In genomic region chr10:121405096-121405495, GRCh38 we compare ENCODE assay signal across 21 cellular contexts.
"Had no signal": no experiment of that assay in that cellular context is flagged by ENCODE, and none has a peak within 500 bp of the region (broad histone marks: within the 10 kb centered on the region; RNA-seq: fewer than 3 reads in every experiment).

No MANE protein-coding gene starts in this region.

- H3K36me3 ChIP-seq: cardiac muscle cell, tibial nerve had no signal

- ATAC-seq: foreskin keratinocyte; left lobe of liver; stimulated activated naive CD8-positive, alpha-beta T cell treated with anti-CD3 and anti-CD28 coated beads, Interleukin-15, Interleukin-2, amounts not matched to agents 100 U/mL and 50 U/mL, for 24 hours; T-helper 17 cell had no signal

- H3K27me3 Mint-ChIP-seq: activated B cell treated with CpG ODN at 0.5 μM for 24 hours; activated CD4-positive, alpha-beta memory T cell treated with anti-CD3 and anti-CD28 coated beads for 36 hours; activated naive CD4-positive, alpha-beta T cell treated with anti-CD3 and anti-CD28 coated beads, Interleukin-2, amount 10 ng/mL, durations not matched to agents 7 days and 5 days; dendritic cell treated with granulocyte-macrophage colony-stimulating factor and Interleukin-4, amounts not matched to agents 40 ng/mL and 50 ng/mL, for 4 days; T-helper 17 cell had no signal

- H3K4me3 ChIP-seq: cardiac muscle cell, tibial nerve had no signal

- H3K36me3 Mint-ChIP-seq: activated CD4-positive, alpha-beta memory T cell treated with anti-CD3 and anti-CD28 coated beads for 36 hours; activated naive CD4-positive, alpha-beta T cell treated with anti-CD3 and anti-CD28 coated beads, Interleukin-2, amount 10 ng/mL, durations not matched to agents 7 days and 5 days had no signal

- H3K4me1 Mint-ChIP-seq: activated B cell treated with CpG ODN at 0.5 μM for 24 hours; activated naive CD4-positive, alpha-beta T cell treated with anti-CD3 and anti-CD28 coated beads, Interleukin-2, amount 10 ng/mL, durations not matched to agents 7 days and 5 days; T-helper 17 cell had no signal

- H3K4me3 Mint-ChIP-seq: activated B cell treated with CpG ODN at 0.5 μM for 24 hours; activated CD4-positive, alpha-beta memory T cell treated with anti-CD3 and anti-CD28 coated beads for 36 hours; activated naive CD4-positive, alpha-beta T cell treated with anti-CD3 and anti-CD28 coated beads, Interleukin-2, amount 10 ng/mL, durations not matched to agents 7 days and 5 days; dendritic cell treated with granulocyte-macrophage colony-stimulating factor and Interleukin-4, amounts not matched to agents 40 ng/mL and 50 ng/mL, for 4 days; nephron; T-helper 17 cell had no signal

- FAIRE-seq: endometrium, kidney had no signal

- H3K4me1 ChIP-seq: tibial nerve had no signal

- DNase-seq: activated B cell treated with CpG ODN at 0.5 μM for 24 hours; activated CD4-positive, alpha-beta memory T cell treated with anti-CD3 and anti-CD28 coated beads for 36 hours; activated CD4-positive, alpha-beta T cell treated with anti-CD3 and anti-CD28 coated beads for 48 hours; activated effector memory CD4-positive, alpha-beta T cell treated with Interleukin-2 at 50 U/mL for 16 hours; activated naive CD4-positive, alpha-beta T cell treated with anti-CD3 and anti-CD28 coated beads, Interleukin-2, amount 10 ng/mL, durations not matched to agents 7 days and 5 days; activated T-cell treated with anti-CD3 and anti-CD28 coated beads, Interleukin-2, amount 50 U/mL, for 48 hours; effector CD4-positive, alpha-beta T cell; foreskin keratinocyte; kidney; midbrain; retina; stimulated activated CD4-positive, alpha-beta T cell treated with anti-CD3 and anti-CD28 coated beads, Interleukin-4, amount 100 ng/mL, for 24 hours; stimulated activated naive CD8-positive, alpha-beta T cell treated with anti-CD3 and anti-CD28 coated beads, Interleukin-15, Interleukin-2, amounts not matched to agents 100 U/mL and 50 U/mL, for 24 hours; SW 1271; T-helper 17 cell had no signal

- H3K27ac ChIP-seq: cardiac muscle cell, foreskin keratinocyte, tibial nerve had no signal

- H3K9me3 Mint-ChIP-seq: activated B cell treated with CpG ODN at 0.5 μM for 24 hours; activated CD4-positive, alpha-beta memory T cell treated with anti-CD3 and anti-CD28 coated beads for 36 hours; activated naive CD4-positive, alpha-beta T cell treated with anti-CD3 and anti-CD28 coated beads, Interleukin-2, amount 10 ng/mL, durations not matched to agents 7 days and 5 days; dendritic cell treated with granulocyte-macrophage colony-stimulating factor and Interleukin-4, amounts not matched to agents 40 ng/mL and 50 ng/mL, for 4 days had no signal

- H3K27ac Mint-ChIP-seq: activated B cell treated with CpG ODN at 0.5 μM for 24 hours; activated CD4-positive, alpha-beta memory T cell treated with anti-CD3 and anti-CD28 coated beads for 36 hours; activated naive CD4-positive, alpha-beta T cell treated with anti-CD3 and anti-CD28 coated beads, Interleukin-2, amount 10 ng/mL, durations not matched to agents 7 days and 5 days; dendritic cell treated with granulocyte-macrophage colony-stimulating factor and Interleukin-4, amounts not matched to agents 40 ng/mL and 50 ng/mL, for 4 days; nephron; T-helper 17 cell had no signal

- H3K27me3 ChIP-seq: cardiac muscle cell, foreskin keratinocyte, tibial nerve had no signal
